In genomic region chr9:98260635-98261034, GRCh38 we compare ENCODE assay signal across 1 cellular context.
TF ChIP-seq lines count a peak whose summit lies in the region.

No MANE protein-coding gene starts in this region.

TF ChIP-seq in IMR-90, 13 proteins besides CTCF, POLR2A, EP300 and RAD21 (continued from another document):
- no peak for TF ChIP-seq USF2 (IDR thresholded peaks at IDR 0.05; ENCODE audit: low read depth, low read length)
- no peak for TF ChIP-seq CEBPB (IDR thresholded peaks at IDR 0.05; ENCODE audit: low read depth, low read length)
- TF ChIP-seq ELK1 (IDR thresholded peaks at IDR 0.05; ENCODE audit: borderline replicate concordance, low read depth, low read length), result no peak
- no peak for TF ChIP-seq MAFK (IDR thresholded peaks at IDR 0.05; ENCODE audit: low read depth, low read length)
- no peak for TF ChIP-seq MXI1 (IDR thresholded peaks at IDR 0.05; ENCODE audit: borderline replicate concordance, low read depth, low read length)
